Comparison of ENCODE assay signal across 18 cellular contexts in the genomic region with DNA sequence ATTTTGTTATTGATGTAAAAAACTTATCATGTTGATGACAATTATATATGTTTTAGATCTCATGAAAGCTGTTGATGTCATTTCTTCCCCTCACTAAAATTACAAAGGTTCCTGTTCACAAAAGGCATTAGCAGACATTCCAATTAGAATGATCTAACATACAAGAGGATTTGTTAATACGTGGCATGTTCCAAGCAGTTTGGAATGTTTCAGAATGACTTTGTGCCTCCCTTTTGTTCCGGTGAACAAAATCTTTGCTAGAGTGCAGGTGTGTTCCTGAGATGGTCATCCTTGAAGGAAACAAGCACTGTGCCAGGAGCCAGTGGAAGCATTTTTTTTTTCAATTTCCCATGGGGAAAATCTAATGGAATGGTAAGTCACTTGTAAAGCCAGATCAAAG.
DNase-seq lines count a peak whose midpoint lies in the region; ATAC-seq, FAIRE-seq and TF ChIP-seq lines count a peak whose summit lies in the region.
"Had no signal": no experiment of that assay in that cellular context is flagged by ENCODE, and none has a peak within 500 bp of the region (broad histone marks: within the 10 kb centered on the region; RNA-seq: fewer than 3 reads in every experiment).

No MANE protein-coding gene starts in this region.

- H4K20me1 ChIP-seq in mammary epithelial cell (ENCODE audit: insufficient read depth, low read length) = no peaks in the 10 kb centered on the region
- no peaks in the 10 kb centered on the region for H4K20me1 ChIP-seq in neural progenitor cell (ENCODE audit: low read depth)
- H4K20me1 ChIP-seq: BLaER1 had no signal

- H3K9me3 Mint-ChIP-seq in MCF 10A (ENCODE audit: unreplicated experiment) = no peaks in the 10 kb centered on the region
- H3K9me3 Mint-ChIP-seq in neural progenitor cell = no peaks in the 10 kb centered on the region
- H3K9me3 Mint-ChIP-seq in activated T-helper 17 cell treated with anti-CD3 and anti-CD28 coated beads, Interleukin-2, amount 50 U/mL, for 72 hours = peaks cover 3% of the 10 kb centered on the region
- H3K9me3 Mint-ChIP-seq: GM23338 had no signal

- ATAC-seq in activated T-helper 17 cell treated with anti-CD3 and anti-CD28 coated beads, Interleukin-2, amount 50 U/mL, for 72 hours (replicated peaks) = no peak
- ATAC-seq: A549, GM23338, K562 had no signal

- H3K4me3 ChIP-seq in mammary epithelial cell (replicated peaks in 1 of 3; ENCODE audit: insufficient read depth in 1 of 3, low read depth in 2 of 3, low read length in 3 of 3) = no peak overlapping the region
- H3K4me3 ChIP-seq in neural progenitor cell = no peak overlapping the region
- H3K4me3 ChIP-seq: A549, BLaER1, GM23338, K562 had no signal

- H3K27ac ChIP-seq in mammary epithelial cell (ENCODE audit: insufficient read depth, low read depth, low read length) (no peak overlapping the region), neural progenitor cell (no peak overlapping the region)
- H3K27ac ChIP-seq: 22Rv1, A549, BLaER1 had no signal

- TF ChIP-seq CTCF in mammary epithelial cell (conservative IDR thresholded peaks at IDR 0.05 in 1 of 2, IDR thresholded peaks at IDR 0.05 in 1 of 2; ENCODE audit: extremely low read depth in 1 of 2, insufficient read depth in 1 of 2, low read depth in 1 of 2, low read length in 2 of 2) = no peak
- TF ChIP-seq CTCF in MCF 10A (IDR thresholded peaks at IDR 0.05; ENCODE audit: unreplicated experiment) = no peak
- TF ChIP-seq CTCF in neural progenitor cell (IDR thresholded peaks at IDR 0.05) = no peak

- no peak for FAIRE-seq in HTR-8/SVneo (lab: Jason Lieb, UNC)
- FAIRE-seq: A549, GM12891, H54, K562 had no signal

- intact Hi-C loops in mammary epithelial cell (cut with micrococcal nuclease) = no loop called here
- intact Hi-C loops in MCF 10A (cut with micrococcal nuclease) = no loop called here

- H3K4me3 Mint-ChIP-seq in MCF 10A (ENCODE audit: unreplicated experiment) (no peak overlapping the region), neural progenitor cell (no peak overlapping the region)
- no peak overlapping the region for H3K4me3 Mint-ChIP-seq in activated T-helper 17 cell treated with anti-CD3 and anti-CD28 coated beads, Interleukin-2, amount 50 U/mL, for 72 hours
- H3K4me3 Mint-ChIP-seq: CD14-positive monocyte; CD4-positive, alpha-beta memory T cell; GM23338 had no signal

- H3K36me3 Mint-ChIP-seq in MCF 10A (ENCODE audit: insufficient read depth, unreplicated experiment) = no peaks in the 10 kb centered on the region
- no peaks in the 10 kb centered on the region for H3K36me3 Mint-ChIP-seq in neural progenitor cell
- no peaks in the 10 kb centered on the region for H3K36me3 Mint-ChIP-seq in activated T-helper 17 cell treated with anti-CD3 and anti-CD28 coated beads, Interleukin-2, amount 50 U/mL, for 72 hours (ENCODE audit: low read depth)
- H3K36me3 Mint-ChIP-seq: CD14-positive monocyte; CD4-positive, alpha-beta memory T cell had no signal

- in situ Hi-C loops in mammary epithelial cell (cut with MboI; ENCODE audit: low sequenced_read_pairs in 2 of 2) (no loop called here), G401 (cut with HindIII; ENCODE audit: low sequenced_read_pairs) (no loop called here)

- POLR2A ChIA-PET in MCF 10A (lab: Yijun Ruan, JAX) = interaction anchor here (0.6 to 2.7 kb wide), 2 partner anchors 10 to 17 kb away, joined by 3 to 13 read pairs; no protein-coding TSS in a partner anchor

- H3K4me1 Mint-ChIP-seq in MCF 10A (ENCODE audit: insufficient read depth, unreplicated experiment) = peaks cover 6% of the 10 kb centered on the region
- H3K4me1 Mint-ChIP-seq in neural progenitor cell = peaks cover 9% of the 10 kb centered on the region
- H3K4me1 Mint-ChIP-seq in activated T-helper 17 cell treated with anti-CD3 and anti-CD28 coated beads, Interleukin-2, amount 50 U/mL, for 72 hours = no peaks in the 10 kb centered on the region
- H3K4me1 Mint-ChIP-seq: CD14-positive monocyte; CD4-positive, alpha-beta memory T cell; GM23338 had no signal

- BruUV-seq in mammary epithelial cell (replicated peaks; lab: Mats Ljungman, UMichigan) (no TSS peak), MCF 10A (replicated peaks; lab: Mats Ljungman, UMichigan) (no TSS peak)

- dilution Hi-C loops in mammary epithelial cell (cut with HindIII; ENCODE audit: low sequenced_read_pairs) = no loop called here

- H3K4me2 ChIP-seq in mammary epithelial cell (ENCODE audit: insufficient read depth, low read depth, low read length) = no peak overlapping the region
- H3K4me2 ChIP-seq in neural progenitor cell = no peak overlapping the region
- H3K4me2 ChIP-seq: A549, BLaER1, GM23338 had no signal

- H3K27ac Mint-ChIP-seq in MCF 10A (ENCODE audit: low read depth, unreplicated experiment) = no peak overlapping the region
- H3K27ac Mint-ChIP-seq in neural progenitor cell = no peak overlapping the region
- no peak overlapping the region for H3K27ac Mint-ChIP-seq in activated T-helper 17 cell treated with anti-CD3 and anti-CD28 coated beads, Interleukin-2, amount 50 U/mL, for 72 hours
- H3K27ac Mint-ChIP-seq: CD14-positive monocyte; CD4-positive, alpha-beta memory T cell; GM23338 had no signal

- CTCF ChIA-PET in mammary epithelial cell (lab: Charles Lee; ENCODE audit: low non-redundant PET) = no interaction called here
- CTCF ChIA-PET in MCF 10A (lab: Yijun Ruan, JAX) = interaction anchor here (0.7 to 1.1 kb wide), 6 partner anchors 15 to 1183 kb away, joined by 3 to 4 read pairs (median 4); no protein-coding TSS in a partner anchor

- peak; percentile 21 for DNase-seq in mammary epithelial cell
- DNase-seq in MCF 10A (ENCODE audit: unreplicated experiment) = no peak
- DNase-seq in astrocyte of the hippocampus (ENCODE audit: low read depth, low spot score) = peak; percentile 54
- peak; percentile 4 for DNase-seq in neural progenitor cell (ENCODE audit: low spot score)
- DNase-seq in G401 (ENCODE audit: low spot score) = no peak
- DNase-seq in HTR-8/SVneo (ENCODE audit: insufficient read length, low spot score) = no peak
- DNase-seq: CD4-positive, alpha-beta memory T cell; DMS79 treated with DMSO at 0.1 percent for 48 hours; HCEC 1CT had no signal

- H3F3A ChIP-seq in neural progenitor cell (ENCODE audit: low read depth) = no peaks in the 10 kb centered on the region

- 11% methylated on average over 2 of the region's 2 CpGs for WGBS in mammary epithelial cell (ENCODE audit: low coverage, missing lambda C conversion rate)

- H3K9ac ChIP-seq in mammary epithelial cell (ENCODE audit: insufficient read depth, low read length) (no peak overlapping the region), neural progenitor cell (no peak overlapping the region)
- H3K9ac ChIP-seq: BLaER1 had no signal

- peak overlapping the region; percentile 1 for H2AFZ ChIP-seq in mammary epithelial cell (ENCODE audit: low read depth, low read length)
- H2AFZ ChIP-seq in neural progenitor cell (replicated peaks) = no peak overlapping the region
- H2AFZ ChIP-seq: GM23338 had no signal

- H3K9me3 ChIP-seq in mammary epithelial cell (replicated peaks; ENCODE audit: insufficient read depth, low read length) = no peaks in the 10 kb centered on the region
- no peaks in the 10 kb centered on the region for H3K9me3 ChIP-seq in neural progenitor cell (ENCODE audit: low read depth)
- H3K9me3 ChIP-seq: A549, BLaER1 had no signal

- H3K4me1 ChIP-seq in mammary epithelial cell (ENCODE audit: insufficient read depth, low read length) = peaks cover 9% of the 10 kb centered on the region
- H3K4me1 ChIP-seq in neural progenitor cell = no peaks in the 10 kb centered on the region
- H3K4me1 ChIP-seq: A549, BLaER1 had no signal

- H3K79me2 ChIP-seq in mammary epithelial cell (ENCODE audit: insufficient read depth, low read length) = no peaks in the 10 kb centered on the region
- no peaks in the 10 kb centered on the region for H3K79me2 ChIP-seq in neural progenitor cell (ENCODE audit: low read depth)

- H3K27me3 ChIP-seq in mammary epithelial cell (ENCODE audit: insufficient read depth, low read length) (no peaks in the 10 kb centered on the region), neural progenitor cell (no peaks in the 10 kb centered on the region)
- H3K27me3 ChIP-seq: BLaER1 had no signal

- H3K36me3 ChIP-seq in mammary epithelial cell (ENCODE audit: insufficient read depth, low read length) (no peaks in the 10 kb centered on the region), neural progenitor cell (no peaks in the 10 kb centered on the region)
- H3K36me3 ChIP-seq: BLaER1 had no signal

- no peaks in the 10 kb centered on the region for H3K27me3 Mint-ChIP-seq in MCF 10A (ENCODE audit: insufficient read depth, unreplicated experiment)
- H3K27me3 Mint-ChIP-seq in neural progenitor cell (ENCODE audit: insufficient read depth, low read depth) = no peaks in the 10 kb centered on the region
- H3K27me3 Mint-ChIP-seq in activated T-helper 17 cell treated with anti-CD3 and anti-CD28 coated beads, Interleukin-2, amount 50 U/mL, for 72 hours = no peaks in the 10 kb centered on the region

Comparison
In these comparisons a context has a peak if more than half of its experiments do, and no peak if none do; other contexts are left out.
1. DNase-seq: peak in mammary epithelial cell (single experiment), astrocyte of the hippocampus (single experiment) and neural progenitor cell (single experiment); none in MCF 10A (single experiment), G401 (single experiment) and HTR-8/SVneo (single experiment).